ENCODE assay signal across 18 cellular contexts in the genomic region with DNA sequence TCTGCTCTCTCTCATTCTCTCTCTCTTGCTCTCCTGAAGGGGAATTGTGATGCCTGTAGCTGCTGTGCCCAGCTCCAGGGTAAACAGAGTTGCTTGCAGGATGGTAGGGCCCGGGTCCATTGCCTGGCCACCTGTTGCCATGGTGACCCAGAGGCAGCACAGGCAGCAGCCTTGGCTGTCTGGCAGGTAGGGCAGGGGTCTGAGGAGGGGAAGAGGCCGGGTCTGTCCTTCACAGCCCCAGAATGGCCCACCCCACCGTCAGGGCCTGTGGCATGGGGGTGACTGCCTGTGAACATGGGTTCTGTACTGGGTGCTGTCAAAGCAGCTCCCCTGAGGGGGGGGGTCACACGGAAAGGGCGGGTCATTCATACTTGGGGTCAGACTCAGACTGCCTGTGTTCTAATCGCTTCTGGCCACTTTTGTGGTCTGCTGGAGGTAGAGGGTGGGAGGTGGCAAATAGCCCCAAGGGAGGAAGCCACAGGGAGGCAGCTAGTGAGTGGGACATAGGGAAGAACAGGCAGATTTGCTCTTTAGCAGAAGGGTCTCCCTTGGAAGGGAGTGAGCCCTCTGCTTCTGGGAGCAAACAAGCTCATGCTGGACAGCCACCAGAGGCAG. TPM values are rescaled to one million over a fixed set of nuclear protein-coding genes. Genes with fewer than 3 reads are reported as not detected.
DNase-seq lines count a peak whose midpoint lies in the region; ATAC-seq and TF ChIP-seq lines count a peak whose summit lies in the region.
"Had no signal": no experiment of that assay in that cellular context is flagged by ENCODE, and none has a peak within 500 bp of the region (broad histone marks: within the 10 kb centered on the region; RNA-seq: fewer than 3 reads in every experiment).

No MANE protein-coding gene starts in this region.

- no peak overlapping the region for H4K91ac ChIP-seq in neuronal stem cell (ENCODE audit: low read depth, low read length, poor library complexity)

- no peak overlapping the region for H3K9ac ChIP-seq in HCT116 (ENCODE audit: low read length)
- H3K9ac ChIP-seq in Loucy (ENCODE audit: low read depth, low read length, poor library complexity, severe bottlenecking), result peak overlapping the region; percentile 58
- H3K9ac ChIP-seq in neuronal stem cell (ENCODE audit: low read depth, low read length, poor library complexity), result peak overlapping the region; percentile 13
- H3K9ac ChIP-seq: parathyroid adenoma had no signal

- no peaks in the 10 kb centered on the region for H3K9me3 Mint-ChIP-seq in endothelial cell (ENCODE audit: unreplicated experiment)
- H3K9me3 Mint-ChIP-seq: CD4-positive, alpha-beta T cell; stimulated activated naive CD8-positive, alpha-beta T cell treated with anti-CD3 and anti-CD28 coated beads, Interleukin-15, amount 100 ng/mL, for 72 hours; T-helper 1 cell treated with Interleukin-12 subunit alpha and Interleukin-12 subunit beta and Interleukin-4 antibody, amounts not matched to agents 30 μg/mL and 1 μg/mL, for 36 hours had no signal

- peak overlapping the region; percentile 33 for H3K4me3 Mint-ChIP-seq in endothelial cell (ENCODE audit: unreplicated experiment)
- H3K4me3 Mint-ChIP-seq: activated naive CD8-positive, alpha-beta T cell; CD4-positive, alpha-beta T cell; stimulated activated naive CD8-positive, alpha-beta T cell treated with anti-CD3 and anti-CD28 coated beads, Interleukin-15, amount 100 ng/mL, for 72 hours; T-helper 1 cell treated with Interleukin-12 subunit alpha and Interleukin-12 subunit beta and Interleukin-4 antibody, amounts not matched to agents 30 μg/mL and 1 μg/mL, for 36 hours had no signal

- H3K27ac ChIP-seq in HCT116 (ENCODE audit: low read depth, low read length) (peak overlapping the region; percentile 34; the same call in 1 of the 2 replicates), neuronal stem cell (replicated peaks; ENCODE audit: low read length) (peak overlapping the region; percentile 42)
- H3K27ac ChIP-seq: parathyroid adenoma had no signal

- H3K9me3 ChIP-seq in HCT116 (ENCODE audit: control insufficient read depth in 1 of 2, insufficient read depth in 1 of 2, low read depth in 1 of 2, low read length in 2 of 2) (no peaks in the 10 kb centered on the region), Loucy (ENCODE audit: insufficient read depth, low read depth, low read length) (no peaks in the 10 kb centered on the region), neuronal stem cell (replicated peaks in 1 of 2; ENCODE audit: control insufficient read depth in 2 of 2, insufficient read depth in 1 of 2, low read depth in 1 of 2, low read length in 2 of 2) (no peaks in the 10 kb centered on the region)

- peak overlapping the region; percentile 83 for H2BK120ac ChIP-seq in neuronal stem cell (ENCODE audit: low read depth, low read length)

- no peak overlapping the region for H3K4me3 ChIP-seq in HCT116 (replicated peaks in 1 of 2; ENCODE audit: low read depth in 1 of 2, low read length in 2 of 2)
- H3K4me3 ChIP-seq in Loucy (ENCODE audit: low read length, poor library complexity, severe bottlenecking), result peak overlapping the region; percentile 40
- peak overlapping the region in 1 of 2 donors; percentile 15 for H3K4me3 ChIP-seq in neuronal stem cell (ENCODE audit: low read length in 2 of 2)

- H2AFZ ChIP-seq in HCT116 (ENCODE audit: low read depth, low read length, poor library complexity, severe bottlenecking), result no peak overlapping the region
- H2AFZ ChIP-seq in Loucy (ENCODE audit: low read length), result no peak overlapping the region; the same call in 1 of the 2 replicates
- peak overlapping the region; percentile 89 for H2AFZ ChIP-seq in neuronal stem cell (ENCODE audit: low read length)
- H2AFZ ChIP-seq: parathyroid adenoma had no signal

- no peaks in the 10 kb centered on the region for H3K79me2 ChIP-seq in HCT116 (ENCODE audit: insufficient read depth, low read length)
- H3K79me2 ChIP-seq in Loucy (ENCODE audit: insufficient read depth, low read length), result no peaks in the 10 kb centered on the region
- H3K79me2 ChIP-seq: parathyroid adenoma had no signal

- peaks cover 6% of the 10 kb centered on the region for H3K36me3 Mint-ChIP-seq in endothelial cell (ENCODE audit: low read depth, unreplicated experiment)
- H3K36me3 Mint-ChIP-seq: activated naive CD8-positive, alpha-beta T cell had no signal

- no TSS peak for BruUV-seq in HCT116 (replicated peaks; lab: Mats Ljungman, UMichigan)

- peak overlapping the region; percentile 38 for H2BK15ac ChIP-seq in neuronal stem cell (ENCODE audit: low read length)

- intact Hi-C loops in HCT116 (cut with micrococcal nuclease), result no loop called here

- DNase-seq in HCT116 (ENCODE audit: low read depth, low spot score) (no peak), endothelial cell (ENCODE audit: low spot score) (peak; percentile 36), neuronal stem cell (ENCODE audit: low spot score) (no peak), HuH-7 (ENCODE audit: low spot score) (no peak), erythroblast (lab: John Stamatoyannopoulos, UW) (no peak), mucosa of gallbladder (ENCODE audit: low spot score) (no peak)
- DNase-seq: activated CD4-positive, alpha-beta T cell treated with anti-CD3 and anti-CD28 coated beads for 1 hour; CD4-positive, alpha-beta T cell; cerebellar nuclear complex; foreskin melanocyte; NCI-H1694 treated with DMSO at 0.1 percent for 48 hours; NCI-H526 treated with DMSO at 0.1 percent for 48 hours; stimulated activated naive CD8-positive, alpha-beta T cell treated with anti-CD3 and anti-CD28 coated beads, Interleukin-15, amount 100 ng/mL, for 72 hours had no signal

- H3F3A ChIP-seq in Loucy (ENCODE audit: low read depth), result no peaks in the 10 kb centered on the region

- peak overlapping the region; percentile 78 for H2BK5ac ChIP-seq in neuronal stem cell (ENCODE audit: low read length)

- H3K27me3 ChIP-seq in HCT116 (ENCODE audit: insufficient read depth, low read length) (no peaks in the 10 kb centered on the region), Loucy (ENCODE audit: insufficient read depth, low read length, poor library complexity, severe bottlenecking) (no peaks in the 10 kb centered on the region), neuronal stem cell (ENCODE audit: control insufficient read depth in 3 of 3, insufficient read depth in 3 of 3, low read depth in 1 of 3, low read length in 3 of 3) (no peaks in the 10 kb centered on the region)

- ATAC-seq in HCT116, result no peak
- ATAC-seq: stimulated activated naive CD8-positive, alpha-beta T cell treated with anti-CD3 and anti-CD28 coated beads, Interleukin-15, amount 100 ng/mL, for 72 hours had no signal

- TF ChIP-seq RAD21 in HCT116 (IDR thresholded peaks at IDR 0.05; ENCODE audit: low read depth), result no peak

- H4K20me1 ChIP-seq in HCT116 (ENCODE audit: insufficient read depth) (no peaks in the 10 kb centered on the region), Loucy (ENCODE audit: insufficient read depth, low read length, poor library complexity, severe bottlenecking) (no peaks in the 10 kb centered on the region)

- peak overlapping the region; percentile 91 for H3K18ac ChIP-seq in neuronal stem cell (ENCODE audit: low read length)

- POLR2A ChIA-PET in HCT116 (lab: Charles Lee), result no interaction called here

- RAD21 ChIA-PET in HCT116 (lab: Charles Lee; ENCODE audit: low non-redundant PET in 1 of 2, low total read pairs in 2 of 2, uncharacterized antibody in 2 of 2, unreplicated experiment in 2 of 2), result no interaction called here

- CTCF ChIA-PET in HCT116 (lab: Charles Lee), result no interaction called here

- H3K79me1 ChIP-seq in neuronal stem cell (ENCODE audit: low read depth, low read length), result no peaks in the 10 kb centered on the region

- H3K4me2 ChIP-seq in HCT116 (ENCODE audit: low read length) (no peak overlapping the region), Loucy (ENCODE audit: low read depth, low read length, poor library complexity, severe bottlenecking) (peak overlapping the region; percentile 61), neuronal stem cell (ENCODE audit: insufficient read depth, low read length, poor library complexity, severe bottlenecking) (peak overlapping the region; percentile 31)

- no CpG with 5 or more reads among the region's 6 CpGs for WGBS in neuronal stem cell (ENCODE audit: extremely low coverage in 2 of 2, insufficient read length in 2 of 2, insufficient replicate concordance in 1 of 2), 2 donors

- peaks cover 68% of the 10 kb centered on the region for H3K4me1 Mint-ChIP-seq in endothelial cell (ENCODE audit: unreplicated experiment)
- H3K4me1 Mint-ChIP-seq: stimulated activated naive CD8-positive, alpha-beta T cell treated with anti-CD3 and anti-CD28 coated beads, Interleukin-15, amount 100 ng/mL, for 72 hours had no signal

- peak overlapping the region; percentile 77 for H3K4ac ChIP-seq in neuronal stem cell (ENCODE audit: low read length)

- H3K27ac Mint-ChIP-seq in endothelial cell (ENCODE audit: unreplicated experiment), result peak overlapping the region; percentile 98
- H3K27ac Mint-ChIP-seq: activated naive CD8-positive, alpha-beta T cell; CD4-positive, alpha-beta T cell; T-helper 1 cell treated with Interleukin-12 subunit alpha and Interleukin-12 subunit beta and Interleukin-4 antibody, amounts not matched to agents 30 μg/mL and 1 μg/mL, for 36 hours had no signal

- H3K36me3 ChIP-seq in HCT116 (ENCODE audit: control insufficient read depth in 1 of 2, insufficient read depth in 2 of 2, low read length in 2 of 2) (no peaks in the 10 kb centered on the region), Loucy (ENCODE audit: insufficient read depth, low read length) (no peaks in the 10 kb centered on the region), neuronal stem cell (replicated peaks in 1 of 2; ENCODE audit: control insufficient read depth in 2 of 2, insufficient read depth in 2 of 2, low read length in 2 of 2) (no peaks in the 10 kb centered on the region)

- H3K14ac ChIP-seq in neuronal stem cell (ENCODE audit: low read length), result peak overlapping the region; percentile 59

- H3K27me3 Mint-ChIP-seq in endothelial cell (ENCODE audit: unreplicated experiment), result peaks cover 3% of the 10 kb centered on the region
- H3K27me3 Mint-ChIP-seq: activated naive CD8-positive, alpha-beta T cell; CD4-positive, alpha-beta T cell; stimulated activated naive CD8-positive, alpha-beta T cell treated with anti-CD3 and anti-CD28 coated beads, Interleukin-15, amount 100 ng/mL, for 72 hours had no signal

- no peak for TF ChIP-seq CTCF in HCT116 (IDR thresholded peaks at IDR 0.05 in 2 of 3, conservative IDR thresholded peaks at IDR 0.05 in 1 of 3; ENCODE audit: borderline replicate concordance in 1 of 3, insufficient read depth in 1 of 3, low read depth in 2 of 3, low read length in 2 of 3)
- TF ChIP-seq CTCF in Loucy (conservative IDR thresholded peaks at IDR 0.05; ENCODE audit: low read length), result peak; percentile 49; the same call in 1 of the 2 replicates
- no peak for TF ChIP-seq CTCF in endothelial cell (IDR thresholded peaks at IDR 0.05; ENCODE audit: unreplicated experiment)

- H4K8ac ChIP-seq in neuronal stem cell (ENCODE audit: low read depth, low read length), result no peak overlapping the region

- no peak for TF ChIP-seq POLR2A in HCT116 (IDR thresholded peaks at IDR 0.05; ENCODE audit: borderline replicate concordance, extremely low read depth, insufficient read depth, insufficient read length)
- TF ChIP-seq POLR2A in erythroblast (IDR thresholded peaks at IDR 0.05; ENCODE audit: low read length), result no peak

- peak overlapping the region; percentile 48 for H2AK5ac ChIP-seq in neuronal stem cell (ENCODE audit: low read depth, low read length)

- peaks cover 66 to 83% of the 10 kb centered on the region in 2 experiments for H3K4me1 ChIP-seq in HCT116 (ENCODE audit: control insufficient read depth in 1 of 2, insufficient read depth in 2 of 2, low read length in 2 of 2)
- peaks cover 63% of the 10 kb centered on the region for H3K4me1 ChIP-seq in Loucy (ENCODE audit: insufficient read depth, low read length, poor library complexity, severe bottlenecking)
- peaks cover 14 to 26% of the 10 kb centered on the region in 2 donors for H3K4me1 ChIP-seq in neuronal stem cell (ENCODE audit: control insufficient read depth in 2 of 2, insufficient read depth in 1 of 2, low read depth in 1 of 2, low read length in 2 of 2)

- H3K9me2 ChIP-seq in HCT116 (ENCODE audit: insufficient read depth) (no peaks in the 10 kb centered on the region), Loucy (replicated peaks; ENCODE audit: low read depth, low read length) (no peaks in the 10 kb centered on the region)

- no peak overlapping the region for H3K23ac ChIP-seq in neuronal stem cell (ENCODE audit: low read depth, low read length, poor library complexity)

- H2BK12ac ChIP-seq in neuronal stem cell (ENCODE audit: low read length), result no peak overlapping the region

RNA-seq across cellular contexts. Expression of gene ACOT11, which starts 24.3 kb away (rescaled TPM):
- total RNA-seq in HCT116 (2021; ENCODE audit: unreplicated experiment) (31.1 TPM), endothelial cell (ENCODE audit: unreplicated experiment) (35.6 TPM), mucosa of gallbladder (38.1 TPM)
- polyA plus RNA-seq in HCT116 (2012), result 17.3 and 18.7 TPM in 2 replicates
- 0.82 TPM for polyA plus RNA-seq in neuronal stem cell (2013, experiment 1 of 2)
- 0.90 TPM for polyA plus RNA-seq in neuronal stem cell (2013, experiment 2 of 2)

RNA-seq across cellular contexts. Expression of gene FAM151A, which starts 51.0 kb away (rescaled TPM):
- not detected for total RNA-seq in HCT116 (2021; ENCODE audit: unreplicated experiment)
- polyA plus RNA-seq in HCT116 (2012), result 0.04 TPM in 2 replicates
- total RNA-seq in endothelial cell (ENCODE audit: unreplicated experiment), result not detected
- not detected for polyA plus RNA-seq in neuronal stem cell (2013, experiment 1 of 2)
- polyA plus RNA-seq in neuronal stem cell (2013, experiment 2 of 2), result not detected
- total RNA-seq in mucosa of gallbladder, result not detected
- total RNA-seq: CD4-positive, alpha-beta T cell; mononuclear cell had no signal
